8 cellular contexts compared by ENCODE assay signal in the genomic region with DNA sequence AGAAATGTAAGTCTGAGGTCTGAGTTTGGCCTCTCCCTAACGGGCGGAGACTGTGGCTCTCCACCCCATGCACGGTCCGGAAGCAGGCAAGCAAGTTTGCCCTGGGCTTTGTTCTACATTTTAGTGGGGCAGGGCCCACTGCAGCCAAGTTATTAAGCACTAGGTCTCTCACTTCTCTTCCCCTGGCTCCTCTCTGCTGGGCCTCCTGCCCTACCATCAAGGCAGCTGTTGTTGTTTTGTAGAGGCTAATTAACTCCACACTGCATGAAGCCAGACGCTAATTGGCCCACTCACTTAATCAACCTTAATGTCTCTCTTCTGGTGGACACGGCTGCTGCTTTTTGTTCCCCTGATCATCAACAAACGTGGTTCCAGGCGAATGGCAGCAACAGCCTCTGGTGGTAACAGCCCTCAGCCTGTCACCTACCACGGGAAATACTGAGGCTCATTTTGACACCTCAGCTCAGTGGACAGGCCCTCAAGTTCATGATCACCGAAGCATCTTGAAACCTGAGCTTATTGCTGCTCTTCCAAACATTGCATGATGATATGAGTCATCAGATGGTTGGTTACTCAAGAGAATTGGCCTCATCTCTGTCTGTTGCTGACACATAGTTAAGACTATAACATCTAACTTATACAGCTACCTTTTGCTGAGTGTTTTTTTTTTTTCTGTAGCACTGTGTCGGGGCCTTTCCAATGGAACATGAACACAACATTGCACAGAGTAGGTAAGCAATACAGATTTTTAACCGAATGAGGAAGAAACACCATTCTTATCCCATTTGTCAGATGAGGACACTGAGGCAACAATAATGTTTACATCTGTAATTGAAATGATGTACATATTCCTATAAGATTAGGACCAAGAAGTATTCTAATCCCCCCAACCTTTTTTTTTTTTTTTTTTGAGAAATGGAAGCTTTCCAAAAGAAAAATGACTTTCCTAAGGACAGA. TPM values are rescaled to one million over a fixed set of nuclear protein-coding genes. Genes with fewer than 3 reads are reported as not detected.
A peak's percentile ranks its signal among the peaks of the same experiment; 100 is the strongest.
DNase-seq lines count a peak whose midpoint lies in the region; ATAC-seq and TF ChIP-seq lines count a peak whose summit lies in the region.

No MANE protein-coding gene starts in this region.

- H3K4me3 ChIP-seq in uterus = no peak overlapping the region

- ATAC-seq in HG03108 (IDR thresholded peaks at IDR 0.05; ENCODE audit: unreplicated experiment) = peak; percentile 78
- ATAC-seq in stimulated activated effector memory CD8-positive, alpha-beta T cell treated with anti-CD3 and anti-CD28 coated beads, Interleukin-12 subunit alpha, Interleukin-12 subunit beta, amount 100 ng/mL, for 72 hours = peak; percentile 71

- H3K9me3 ChIP-seq in uterus = no peaks in the 10 kb centered on the region

- no peaks in the 10 kb centered on the region for H3K4me1 ChIP-seq in uterus

- H3K27ac Mint-ChIP-seq in stimulated activated effector memory CD8-positive, alpha-beta T cell treated with anti-CD3 and anti-CD28 coated beads, Interleukin-12 subunit alpha, Interleukin-12 subunit beta, amount 100 ng/mL, for 72 hours = no peak overlapping the region

- peaks cover 4% of the 10 kb centered on the region for H3K9me3 Mint-ChIP-seq in stimulated activated effector memory CD8-positive, alpha-beta T cell treated with anti-CD3 and anti-CD28 coated beads, Interleukin-12 subunit alpha, Interleukin-12 subunit beta, amount 100 ng/mL, for 72 hours

- no peaks in the 10 kb centered on the region for H3K36me3 Mint-ChIP-seq in stimulated activated effector memory CD8-positive, alpha-beta T cell treated with anti-CD3 and anti-CD28 coated beads, Interleukin-12 subunit alpha, Interleukin-12 subunit beta, amount 100 ng/mL, for 72 hours

- H3K27me3 ChIP-seq in uterus = no peaks in the 10 kb centered on the region

- DNase-seq in COLO668 (lab: John Stamatoyannopoulos, UW; ENCODE audit: unreplicated experiment) (peak; percentile 12), NCI-H510A (lab: John Stamatoyannopoulos, UW) (peak; percentile 48), epithelial cell of prostate (ENCODE audit: low read depth, low spot score) (peak; percentile 75), DMS153 (lab: John Stamatoyannopoulos, UW) (no peak), uterus (no peak)
- DNase-seq in stimulated activated effector memory CD8-positive, alpha-beta T cell treated with anti-CD3 and anti-CD28 coated beads, Interleukin-12 subunit alpha, Interleukin-12 subunit beta, amount 100 ng/mL, for 72 hours (ENCODE audit: low spot score in 2 of 2) = no peak

- intact Hi-C loops in uterus (cut with DNase I; ENCODE audit: low total_unique reads) = no loop called here

- TF ChIP-seq POLR2A in GM19099 (IDR thresholded peaks at IDR 0.05; ENCODE audit: extremely low read depth, insufficient read length, low read depth) (peak; percentile 38), uterus (IDR thresholded peaks at IDR 0.05) (no peak)

- H3K27ac ChIP-seq in epithelial cell of prostate = no peak overlapping the region
- no peak overlapping the region for H3K27ac ChIP-seq in uterus

- no peaks in the 10 kb centered on the region for H3K4me1 Mint-ChIP-seq in stimulated activated effector memory CD8-positive, alpha-beta T cell treated with anti-CD3 and anti-CD28 coated beads, Interleukin-12 subunit alpha, Interleukin-12 subunit beta, amount 100 ng/mL, for 72 hours

- H3K36me3 ChIP-seq in uterus = no peaks in the 10 kb centered on the region

- H3K4me3 Mint-ChIP-seq in stimulated activated effector memory CD8-positive, alpha-beta T cell treated with anti-CD3 and anti-CD28 coated beads, Interleukin-12 subunit alpha, Interleukin-12 subunit beta, amount 100 ng/mL, for 72 hours = no peak overlapping the region

- TF ChIP-seq CTCF in uterus (IDR thresholded peaks at IDR 0.05) = no peak

RNA-seq across cellular contexts. Expression of gene LMO2, which starts 20.8 kb away (rescaled TPM):
- total RNA-seq in uterus = 10 to 100 TPM; 22.4 to 45.2 (median 29.9) TPM

Comparison
In these comparisons a context has a peak if more than half of its experiments do, and no peak if none do; other contexts are left out.
1. DNase-seq: peak in COLO668 (single experiment), NCI-H510A (single experiment) and epithelial cell of prostate (single experiment); none in stimulated activated effector memory CD8-positive, alpha-beta T cell treated with anti-CD3 and anti-CD28 coated beads, Interleukin-12 subunit alpha, Interleukin-12 subunit beta, amount 100 ng/mL, for 72 hours (0 of 2), DMS153 (single experiment) and uterus (0 of 2).